Comparison of ENCODE assay signal across 10 cellular contexts in genomic region chr3:54790046-54790445, GRCh38.
"Had no signal": no experiment of that assay in that cellular context is flagged by ENCODE, and none has a peak within 500 bp of the region (broad histone marks: within the 10 kb centered on the region; RNA-seq: fewer than 3 reads in every experiment).

No MANE protein-coding gene starts in this region.

- H3K27ac ChIP-seq: HL-60, KMS-11 had no signal

- DNase-seq: H9, HCEC 1CT, KBM-7 had no signal

- H3K36me3 Mint-ChIP-seq: IgD-negative memory B cell had no signal

- H3K9ac ChIP-seq: KMS-11 had no signal

- H3K4me3 Mint-ChIP-seq: GM23338, H9, IgD-negative memory B cell had no signal

- H3K4me2 ChIP-seq: GM23338, KMS-11 had no signal

- H3K4me3 ChIP-seq: GM23338 had no signal

- H3K27ac Mint-ChIP-seq: GM23338, IgD-negative memory B cell had no signal

- FAIRE-seq: H1, H54, HepG2 had no signal

- H3K27me3 Mint-ChIP-seq: IgD-negative memory B cell had no signal

- ATAC-seq: GM23338, HepG2 had no signal

- H2AFZ ChIP-seq: GM23338 had no signal
